Comparison of ENCODE assay signal across 20 cellular contexts in the genomic region with DNA sequence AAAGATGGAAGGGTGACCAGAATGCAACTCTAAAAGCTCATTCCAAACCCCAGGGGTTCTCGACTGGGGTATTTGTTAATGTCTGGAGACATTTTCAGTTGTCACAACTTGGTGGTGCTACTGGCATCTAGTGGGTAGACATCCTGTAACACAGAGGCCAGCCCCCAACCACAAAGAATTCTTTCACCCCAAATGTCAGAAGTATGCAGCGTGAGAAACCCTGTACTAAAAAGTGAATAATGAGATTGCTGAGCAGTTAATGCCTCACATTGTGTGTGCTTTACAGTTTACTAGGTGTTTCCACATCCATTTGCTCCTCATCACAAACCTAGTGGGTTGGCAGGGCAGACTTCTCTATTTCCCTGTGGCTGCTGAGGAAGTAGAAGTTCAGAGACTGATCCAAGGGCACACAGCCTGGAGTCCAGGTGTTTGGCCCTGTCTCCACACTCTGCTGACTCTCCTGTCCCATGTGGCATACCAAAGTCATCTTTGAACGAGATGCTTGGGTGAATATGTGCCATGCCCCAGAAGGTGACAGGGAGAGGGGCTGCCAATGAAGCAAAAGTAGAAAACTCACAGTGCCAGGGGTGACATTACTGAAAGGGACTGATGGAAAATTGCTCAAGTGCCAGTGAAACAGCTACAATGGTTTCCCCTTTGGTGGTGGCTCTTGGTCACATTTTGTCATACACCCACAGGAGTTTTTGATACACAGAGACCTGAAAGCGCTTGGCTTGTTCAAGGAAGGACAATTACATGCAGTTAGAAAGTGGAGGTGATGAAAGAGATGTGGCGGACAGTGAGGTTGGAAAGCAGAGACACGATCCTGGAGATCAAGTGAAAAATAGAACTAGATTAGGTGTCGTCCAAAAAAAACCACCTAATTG. TPM values are rescaled to one million over a fixed set of nuclear protein-coding genes. Genes with fewer than 3 reads are reported as not detected.
DNase-seq lines count a peak whose midpoint lies in the region; ATAC-seq and TF ChIP-seq lines count a peak whose summit lies in the region.
"Had no signal": no experiment of that assay in that cellular context is flagged by ENCODE, and none has a peak within 500 bp of the region (broad histone marks: within the 10 kb centered on the region; RNA-seq: fewer than 3 reads in every experiment).

No MANE protein-coding gene starts in this region.

- H2AFZ ChIP-seq in OCI-LY3 (ENCODE audit: low read depth, low read length) = no peak overlapping the region

- H3K9me3 Mint-ChIP-seq in stimulated activated memory B cell treated with anti-CD40 and anti-IgM and Interleukin-4, amounts not matched to agents 10 μg/mL and 1 μg/mL and 100 μg/mL, for 72 hours = no peaks in the 10 kb centered on the region
- H3K9me3 Mint-ChIP-seq: activated naive CD4-positive, alpha-beta T cell treated with anti-CD3 and anti-CD28 coated beads for 36 hours had no signal

- H3K36me3 ChIP-seq in OCI-LY3 (replicated peaks; ENCODE audit: low read depth, low read length) (no peaks in the 10 kb centered on the region), colonic mucosa (no peaks in the 10 kb centered on the region)
- H3K36me3 ChIP-seq: BLaER1, ovary had no signal

- peaks cover 4% of the 10 kb centered on the region for H3K4me1 ChIP-seq in OCI-LY3 (ENCODE audit: low read length)
- H3K4me1 ChIP-seq in colonic mucosa = no peaks in the 10 kb centered on the region

- no peak overlapping the region for H3K4me3 ChIP-seq in OCI-LY3 (ENCODE audit: low read length)
- H3K4me3 ChIP-seq in coronary artery = no peak overlapping the region
- no peak overlapping the region for H3K4me3 ChIP-seq in colonic mucosa
- H3K4me3 ChIP-seq: BLaER1, ovary had no signal

- H3K27ac ChIP-seq in OCI-LY3 (ENCODE audit: low read length) (no peak overlapping the region), coronary artery (no peak overlapping the region), colonic mucosa (no peak overlapping the region)
- H3K27ac ChIP-seq: 22Rv1, BLaER1, ovary had no signal

- no peaks in the 10 kb centered on the region for H3K27me3 Mint-ChIP-seq in stimulated activated memory B cell treated with anti-CD40 and anti-IgM and Interleukin-4, amounts not matched to agents 10 μg/mL and 1 μg/mL and 100 μg/mL, for 72 hours

- intact Hi-C loops in left ventricle myocardium superior (cut with micrococcal nuclease) = no loop called here
- intact Hi-C loops in colonic mucosa (cut with DNase I) = no loop called here

- H3K9me3 ChIP-seq in OCI-LY3 (ENCODE audit: insufficient read depth, low read length) = no peaks in the 10 kb centered on the region
- no peaks in the 10 kb centered on the region for H3K9me3 ChIP-seq in colonic mucosa
- H3K9me3 ChIP-seq: BLaER1, ovary had no signal

- H3K9ac ChIP-seq in OCI-LY3 (ENCODE audit: low read length) (no peak overlapping the region), colonic mucosa (ENCODE audit: low read depth in 2 of 2, low read length in 2 of 2) (no peak overlapping the region)
- H3K9ac ChIP-seq: BLaER1 had no signal

- peaks cover 89% of the 10 kb centered on the region for H3K27me3 ChIP-seq in OCI-LY3 (ENCODE audit: low read depth, low read length)
- H3K27me3 ChIP-seq in colonic mucosa = no peaks in the 10 kb centered on the region
- H3K27me3 ChIP-seq: BLaER1, ovary had no signal

- peak overlapping the region; percentile 1 for H3K27ac Mint-ChIP-seq in stimulated activated memory B cell treated with anti-CD40 and anti-IgM and Interleukin-4, amounts not matched to agents 10 μg/mL and 1 μg/mL and 100 μg/mL, for 72 hours
- H3K27ac Mint-ChIP-seq: activated naive CD4-positive, alpha-beta T cell treated with anti-CD3 and anti-CD28 coated beads for 36 hours had no signal

- TF ChIP-seq CTCF in OCI-LY3 (IDR thresholded peaks at IDR 0.05; ENCODE audit: low read depth, low read length) = peak; percentile 9; the same call in 1 of the 2 replicates
- no peak for TF ChIP-seq CTCF in coronary artery (IDR thresholded peaks at IDR 0.05)
- no peak for TF ChIP-seq CTCF in colonic mucosa (IDR thresholded peaks at IDR 0.05)

- no peak overlapping the region for H3K4me2 ChIP-seq in OCI-LY3 (ENCODE audit: low read length)
- H3K4me2 ChIP-seq: BLaER1 had no signal

- no peaks in the 10 kb centered on the region for H3K36me3 Mint-ChIP-seq in stimulated activated memory B cell treated with anti-CD40 and anti-IgM and Interleukin-4, amounts not matched to agents 10 μg/mL and 1 μg/mL and 100 μg/mL, for 72 hours

- H3K79me2 ChIP-seq in OCI-LY3 (ENCODE audit: low read length) = no peaks in the 10 kb centered on the region

- no peaks in the 10 kb centered on the region for H4K20me1 ChIP-seq in OCI-LY3 (ENCODE audit: insufficient read depth, low read length)
- H4K20me1 ChIP-seq: BLaER1 had no signal

- H3K4me3 Mint-ChIP-seq in stimulated activated memory B cell treated with anti-CD40 and anti-IgM and Interleukin-4, amounts not matched to agents 10 μg/mL and 1 μg/mL and 100 μg/mL, for 72 hours = no peak overlapping the region
- H3K4me3 Mint-ChIP-seq: activated naive CD4-positive, alpha-beta T cell treated with anti-CD3 and anti-CD28 coated beads for 36 hours had no signal

- H3K4me1 Mint-ChIP-seq in stimulated activated memory B cell treated with anti-CD40 and anti-IgM and Interleukin-4, amounts not matched to agents 10 μg/mL and 1 μg/mL and 100 μg/mL, for 72 hours = peaks cover 34% of the 10 kb centered on the region

- DNase-seq in NOMO-1 (lab: John Stamatoyannopoulos, UW; ENCODE audit: unreplicated experiment in 2 of 2) (peak; percentile 10 to 27), NOMO-1 treated with dmso at 0.1 percent for 144 hours (lab: John Stamatoyannopoulos, UW; ENCODE audit: unreplicated experiment) (no peak), left ventricle myocardium superior (no peak), coronary artery (ENCODE audit: low spot score) (no peak), colonic mucosa (no peak)
- DNase-seq: activated CD4-positive, alpha-beta T cell treated with anti-CD3 and anti-CD28 coated beads, Interleukin-2, amount 50 U/mL, for 1 hour; activated naive CD4-positive, alpha-beta T cell treated with anti-CD3 and anti-CD28 coated beads for 36 hours; DMS 273 treated with DMSO at 0.1 percent for 48 hours; NCI-H1436 treated with DMSO at 0.1 percent for 48 hours; NCI-H82; ovary; RPMI8226; stimulated activated CD4-positive, alpha-beta T cell treated with anti-CD3 and anti-CD28 coated beads, Interleukin-2, amount 100 ng/mL, for 24 hours; substantia nigra; T-helper 1 cell had no signal

- ATAC-seq in left ventricle myocardium superior (peak; percentile 10), GM18867 (IDR thresholded peaks at IDR 0.05; ENCODE audit: unreplicated experiment) (no peak)
- ATAC-seq in stimulated activated memory B cell treated with anti-CD40 and anti-IgM and Interleukin-4, amounts not matched to agents 10 μg/mL and 1 μg/mL and 100 μg/mL, for 72 hours = peak; percentile 51

RNA-seq across cellular contexts. Expression of a gene that starts 10.1 kb away (rescaled TPM):
- total RNA-seq in left ventricle myocardium superior = 3.3 TPM
- total RNA-seq in colonic mucosa = 1 to 10 TPM; 1.5 to 3.5 TPM

Comparison
In these comparisons a context has a peak if more than half of its experiments do, and no peak if none do; other contexts are left out.
1. DNase-seq: peak in NOMO-1 (2 of 2); none in NOMO-1 treated with dmso at 0.1 percent for 144 hours (single experiment), left ventricle myocardium superior (single experiment), coronary artery (single experiment) and colonic mucosa (single experiment).